Comparison of ENCODE assay signal across 8 cellular contexts in genomic region chr11:111765320-111765983, GRCh38. TPM values are rescaled to one million over a fixed set of nuclear protein-coding genes. Genes with fewer than 3 reads are reported as not detected.
DNase-seq lines count a peak whose midpoint lies in the region; ATAC-seq, FAIRE-seq and TF ChIP-seq lines count a peak whose summit lies in the region.

No MANE protein-coding gene starts in this region.

- H3K36me3 Mint-ChIP-seq in brain = peaks cover 38% of the 10 kb centered on the region

- peaks cover 3% of the 10 kb centered on the region; the same call in 1 of the 2 replicates for H3K9me1 ChIP-seq in IMR-90 (ENCODE audit: insufficient read depth, low read length)

- peaks cover 3% of the 10 kb centered on the region for H3K36me3 ChIP-seq in GM06990 (ENCODE audit: control insufficient read depth, insufficient read depth, low read length)
- H3K36me3 ChIP-seq in IMR-90 (ENCODE audit: control insufficient read depth, insufficient read depth, low read length) = peaks cover 26% of the 10 kb centered on the region
- peaks cover 11 to 15% of the 10 kb centered on the region in 2 donors for H3K36me3 ChIP-seq in kidney (ENCODE audit: control insufficient read depth in 1 of 2, insufficient read depth in 2 of 2, low read length in 2 of 2)

- in situ Hi-C loops in IMR-90 (cut with MboI; ENCODE audit: low sequenced_read_pairs) = no loop called here

- TF ChIP-seq CTCF in GM06990 (IDR thresholded peaks at IDR 0.05; ENCODE audit: insufficient read depth, low read length, poor library complexity, severe bottlenecking) = no peak
- no peak for TF ChIP-seq CTCF in IMR-90 (conservative IDR thresholded peaks at IDR 0.05; ENCODE audit: low read depth, low read length)
- no peak for TF ChIP-seq CTCF in brain (conservative IDR thresholded peaks at IDR 0.05)
- no peak for TF ChIP-seq CTCF in kidney (IDR thresholded peaks at IDR 0.05; ENCODE audit: borderline replicate concordance, extremely low read depth, insufficient read depth)

- peak overlapping the region in 1 of 2 experiments; percentile 33; a peak in 2 of 4 replicates for H4K8ac ChIP-seq in IMR-90 (ENCODE audit: low read depth in 2 of 2, low read length in 2 of 2)

- H3K14ac ChIP-seq in IMR-90 (replicated peaks; ENCODE audit: low read depth, low read length) = peak overlapping the region; percentile 96

- ATAC-seq in GM21515 (IDR thresholded peaks at IDR 0.05; ENCODE audit: unreplicated experiment) = peak; percentile 41
- peak; percentile 47 for ATAC-seq in IMR-90 (ENCODE audit: low read depth)

- no peak overlapping the region for H4K5ac ChIP-seq in IMR-90 (ENCODE audit: low read depth, low read length)

- H2BK20ac ChIP-seq in IMR-90 (ENCODE audit: low read depth, low read length) = no peak overlapping the region

- peak overlapping the region; percentile 80 for H3K4ac ChIP-seq in IMR-90 (ENCODE audit: low read depth, low read length)

- dilution Hi-C loops in IMR-90 (cut with HindIII; ENCODE audit: low sequenced_read_pairs, unreplicated experiment) = no loop called here

- peak overlapping the region; percentile 84 to 93 (median 91) for H3K4me3 Mint-ChIP-seq in brain

- H3K18ac ChIP-seq in IMR-90 (ENCODE audit: low read depth, low read length) = peak overlapping the region; percentile 37

- no peak for TF ChIP-seq POLR2A in IMR-90 (IDR thresholded peaks at IDR 0.05; ENCODE audit: low read depth, low read length)

- peak overlapping the region; percentile 71 for H2BK5ac ChIP-seq in IMR-90 (ENCODE audit: low read depth, low read length, poor library complexity, severe bottlenecking)

- 0 out of 2 replicates have a peak overlapping the region, but pooled peaks have one; percentile 42 for H2AK5ac ChIP-seq in IMR-90 (ENCODE audit: low read depth, low read length)

- H3K4me1 Mint-ChIP-seq in brain = peaks cover 40% of the 10 kb centered on the region

- CTCF ChIA-PET in IMR-90 (lab: Yijun Ruan, JAX) = interaction anchor here (0.7 to 1.2 kb wide), 4 partner anchors 11 to 179 kb away, joined by 3 to 9 read pairs (median 4); no protein-coding TSS in a partner anchor

- H3K27me3 ChIP-seq in GM06990 (replicated peaks; ENCODE audit: control insufficient read depth, insufficient read depth, low read length) = no peaks in the 10 kb centered on the region
- no peaks in the 10 kb centered on the region for H3K27me3 ChIP-seq in IMR-90 (ENCODE audit: control insufficient read depth, insufficient read depth, low read length)

- peaks cover 4% of the 10 kb centered on the region for H4K20me1 ChIP-seq in IMR-90 (ENCODE audit: insufficient read depth, low read length)

- no peaks in the 10 kb centered on the region for H3K9me3 Mint-ChIP-seq in brain

- peak overlapping the region; percentile 85; the same call in 1 of the 2 replicates for H3K23ac ChIP-seq in IMR-90 (ENCODE audit: low read depth, low read length)

- peak overlapping the region; percentile 93 for H3K56ac ChIP-seq in IMR-90 (ENCODE audit: extremely low read depth, insufficient read depth, low read length)

- H3K27ac ChIP-seq in IMR-90 (ENCODE audit: insufficient read depth, low read length) (peak overlapping the region; percentile 90), kidney (ENCODE audit: low read depth in 2 of 2, low read length in 2 of 2) (peak overlapping the region; percentile 57 to 98)

- H3K4me1 ChIP-seq in IMR-90 (ENCODE audit: control insufficient read depth, insufficient read depth, low read length) = peaks cover 8% of the 10 kb centered on the region; the same call in 1 of the 2 replicates
- peaks cover 6 to 18% of the 10 kb centered on the region in 2 donors for H3K4me1 ChIP-seq in kidney (ENCODE audit: control insufficient read depth in 1 of 2, insufficient read depth in 1 of 2, low read depth in 1 of 2, low read length in 2 of 2)

- H3K27ac Mint-ChIP-seq in brain = peak overlapping the region; percentile 79 to 99 (median 97)

- WGBS in IMR-90 (ENCODE audit: extremely low coverage in 2 of 2, insufficient read length in 1 of 2), 2 experiments = 2% methylated on average over 20 of the region's 28 CpGs; no CpG with 5 or more reads in 1 of the 2 experiments

- H3K4me2 ChIP-seq in IMR-90 (ENCODE audit: low read depth, low read length) = peak overlapping the region; percentile 84

- peaks cover 25 to 53% of the 10 kb centered on the region in 2 experiments for H3K79me1 ChIP-seq in IMR-90 (ENCODE audit: low read depth in 1 of 2, low read length in 2 of 2)

- no peak for FAIRE-seq in kidney (lab: Jason Lieb, UNC)

- no peaks in the 10 kb centered on the region for H3K9me3 ChIP-seq in IMR-90 (ENCODE audit: control insufficient read depth, insufficient read depth, low read length)
- no peaks in the 10 kb centered on the region for H3K9me3 ChIP-seq in kidney (ENCODE audit: control insufficient read depth in 1 of 2, low read length in 2 of 2)

- DNase-seq in GM06990 (ENCODE audit: extremely low read depth, insufficient read length) = no peak
- DNase-seq in IMR-90 = no peak
- DNase-seq in kidney = no peak
- DNase-seq in superior temporal gyrus (ENCODE audit: extremely low spot score) = peak; percentile 62
- no peak for DNase-seq in NCI-H2029 (lab: John Stamatoyannopoulos, UW)
- no peak for DNase-seq in amniotic stem cell (lab: John Stamatoyannopoulos, UW)

- H2BK15ac ChIP-seq in IMR-90 (ENCODE audit: low read depth, low read length) = no peak overlapping the region

- peak overlapping the region; percentile 86 for H2AK9ac ChIP-seq in IMR-90 (replicated peaks; ENCODE audit: low read depth, low read length, poor library complexity)

- intact Hi-C loops in IMR-90 (cut with micrococcal nuclease) = no loop called here
- intact Hi-C loops in kidney (cut with DNase I) = no loop called here

- POLR2A ChIA-PET in IMR-90 (lab: Charles Lee; ENCODE audit: unreplicated experiment) = no interaction called here

- H2AFZ ChIP-seq in IMR-90 (replicated peaks; ENCODE audit: low read length, poor library complexity) = peak overlapping the region; percentile 96

- H3K4me3 ChIP-seq in GM06990 (replicated peaks; ENCODE audit: low read depth, low read length) = peak overlapping the region; percentile 95
- H3K4me3 ChIP-seq in IMR-90 (ENCODE audit: insufficient read depth, low read depth, low read length) = peak overlapping the region; percentile 83
- peak overlapping the region; percentile 92 to 93 for H3K4me3 ChIP-seq in kidney (ENCODE audit: low read length in 2 of 2)

- TF ChIP-seq RAD21 in IMR-90 (IDR thresholded peaks at IDR 0.05; ENCODE audit: low read length) = no peak

- H2BK120ac ChIP-seq in IMR-90 (ENCODE audit: low read depth, low read length) = no peak overlapping the region

- peaks cover 8% of the 10 kb centered on the region for H3K27me3 Mint-ChIP-seq in brain

- H4K91ac ChIP-seq in IMR-90 (ENCODE audit: insufficient read depth, low read depth, low read length) = peak overlapping the region; percentile 19; the same call in 1 of the 2 replicates

- BruUV-seq in IMR-90 (replicated peaks; lab: Mats Ljungman, UMichigan) = no TSS peak

- H3K9ac ChIP-seq in IMR-90 (ENCODE audit: low read depth, low read length) = peak overlapping the region; percentile 95
- peak overlapping the region; percentile 89 to 98 for H3K9ac ChIP-seq in kidney (ENCODE audit: low read length in 2 of 2)

TF ChIP-seq in IMR-90, 13 proteins besides CTCF, POLR2A, EP300 and RAD21:
- TF ChIP-seq RCOR1 (IDR thresholded peaks at IDR 0.05; ENCODE audit: insufficient replicate concordance, low read length) (no peak), CHD1 (IDR thresholded peaks at IDR 0.05; ENCODE audit: low read depth, low read length) (no peak), RFX5 (IDR thresholded peaks at IDR 0.05; ENCODE audit: low read depth, low read length) (no peak), BHLHE40 (IDR thresholded peaks at IDR 0.05; ENCODE audit: low read depth, low read length) (no peak), MAFK (IDR thresholded peaks at IDR 0.05; ENCODE audit: low read depth, low read length) (no peak), MAZ (IDR thresholded peaks at IDR 0.05; ENCODE audit: borderline replicate concordance, low read depth, low read length) (no peak), CEBPB (IDR thresholded peaks at IDR 0.05; ENCODE audit: low read depth, low read length) (no peak), ELK1 (IDR thresholded peaks at IDR 0.05; ENCODE audit: borderline replicate concordance, low read depth, low read length) (no peak), SMC3 (IDR thresholded peaks at IDR 0.05; ENCODE audit: low read depth, low read length) (no peak), FOS (IDR thresholded peaks at IDR 0.05; ENCODE audit: low read depth, low read length) (no peak)
- TF ChIP-seq, protein P1, sequence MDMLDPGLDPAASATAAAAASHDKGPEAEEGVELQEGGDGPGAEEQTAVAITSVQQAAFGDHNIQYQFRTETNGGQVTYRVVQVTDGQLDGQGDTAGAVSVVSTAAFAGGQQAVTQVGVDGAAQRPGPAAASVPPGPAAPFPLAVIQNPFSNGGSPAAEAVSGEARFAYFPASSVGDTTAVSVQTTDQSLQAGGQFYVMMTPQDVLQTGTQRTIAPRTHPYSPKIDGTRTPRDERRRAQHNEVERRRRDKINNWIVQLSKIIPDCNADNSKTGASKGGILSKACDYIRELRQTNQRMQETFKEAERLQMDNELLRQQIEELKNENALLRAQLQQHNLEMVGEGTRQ (IDR thresholded peaks at IDR 0.05; ENCODE audit: low read depth, low read length) = no peak

RNA-seq across cellular contexts. Expression of gene PPP2R1B, which starts 0.7 kb away (rescaled TPM):
- total RNA-seq in IMR-90 (2012; rRNA removed) = 52.8 and 62.9 TPM in 2 replicates
- 22.4 and 23.0 TPM in 2 replicates for polyA plus RNA-seq in IMR-90 (2012; rRNA removed)
- 7.2 and 16.0 TPM in 2 replicates for polyA plus RNA-seq in IMR-90 (2012; cell fraction: cytosol; rRNA removed)
- polyA plus RNA-seq in IMR-90 (2012; cell fraction: nucleus; rRNA removed; ENCODE audit: low replicate concordance) = 4.4 and 27.4 TPM in 2 replicates
- polyA plus RNA-seq in brain (ENCODE audit: insufficient read depth, low read depth, low replicate concordance) = 15.3 TPM
- total RNA-seq in kidney = 35.5 TPM
- polyA plus RNA-seq in kidney (ENCODE audit: insufficient read depth, low read depth, low replicate concordance) = 11.7 TPM
